ENCODE assay signal across 11 cellular contexts in genomic region chr5:115888027-115888426, GRCh38. TPM values are rescaled to one million over a fixed set of nuclear protein-coding genes. Genes with fewer than 3 reads are reported as not detected.
A peak's percentile ranks its signal among the peaks of the same experiment; 100 is the strongest.
DNase-seq lines count a peak whose midpoint lies in the region; ATAC-seq and TF ChIP-seq lines count a peak whose summit lies in the region.
"Had no signal": no experiment of that assay in that cellular context is flagged by ENCODE, and none has a peak within 500 bp of the region (broad histone marks: within the 10 kb centered on the region; RNA-seq: fewer than 3 reads in every experiment).

No MANE protein-coding gene starts in this region.

- DNase-seq in H4 (ENCODE audit: low spot score) (peak; percentile 37), RKO (ENCODE audit: low spot score) (peak; percentile 30), fibroblast of the conjunctiva (ENCODE audit: low read depth) (peak; percentile 20), cerebellar nuclear complex (lab: John Stamatoyannopoulos, UW) (no peak)
- DNase-seq in effector CD8-positive, alpha-beta T cell (lab: John Stamatoyannopoulos, UW): no peak
- no peak for DNase-seq in stimulated activated CD4-positive, alpha-beta T cell treated with anti-CD3 and anti-CD28 coated beads, Interleukin-2, amount 100 ng/mL, for 48 hours
- DNase-seq: activated T-cell treated with anti-CD3 and anti-CD28 coated beads, Interleukin-2, amount 50 U/mL, for 72 hours; MG63; naive B cell had no signal

- TF ChIP-seq CTCF in 22Rv1 (IDR thresholded peaks at IDR 0.05): peak; percentile 71

- no peak for ATAC-seq in GM19397 (IDR thresholded peaks at IDR 0.05; ENCODE audit: unreplicated experiment)
- ATAC-seq: activated T-cell treated with anti-CD3 and anti-CD28 coated beads, Interleukin-2, amount 50 U/mL, for 72 hours had no signal

- H3K27ac ChIP-seq in 22Rv1: no peak overlapping the region

RNA-seq across cellular contexts. Expression of gene AP3S1, which starts 46.3 kb away (rescaled TPM):
- 136 and 195 TPM in 2 replicates for total RNA-seq in H4 (2014; rRNA removed; shearing (Covaris generic))

RNA-seq across cellular contexts. Expression of gene ATG12, which starts 46.7 kb away (rescaled TPM):
- total RNA-seq in H4 (2014; rRNA removed; shearing (Covaris generic)): 63.5 and 76.1 TPM in 2 replicates

Comparison
In these comparisons a context has a peak if more than half of its experiments do, and no peak if none do; other contexts are left out.
1. DNase-seq: peak in H4 (single experiment), RKO (single experiment) and fibroblast of the conjunctiva (single experiment); none in effector CD8-positive, alpha-beta T cell (single experiment), cerebellar nuclear complex (0 of 2) and stimulated activated CD4-positive, alpha-beta T cell treated with anti-CD3 and anti-CD28 coated beads, Interleukin-2, amount 100 ng/mL, for 48 hours (0 of 2).